ENCODE assay signal across 15 cellular contexts in the genomic region with DNA sequence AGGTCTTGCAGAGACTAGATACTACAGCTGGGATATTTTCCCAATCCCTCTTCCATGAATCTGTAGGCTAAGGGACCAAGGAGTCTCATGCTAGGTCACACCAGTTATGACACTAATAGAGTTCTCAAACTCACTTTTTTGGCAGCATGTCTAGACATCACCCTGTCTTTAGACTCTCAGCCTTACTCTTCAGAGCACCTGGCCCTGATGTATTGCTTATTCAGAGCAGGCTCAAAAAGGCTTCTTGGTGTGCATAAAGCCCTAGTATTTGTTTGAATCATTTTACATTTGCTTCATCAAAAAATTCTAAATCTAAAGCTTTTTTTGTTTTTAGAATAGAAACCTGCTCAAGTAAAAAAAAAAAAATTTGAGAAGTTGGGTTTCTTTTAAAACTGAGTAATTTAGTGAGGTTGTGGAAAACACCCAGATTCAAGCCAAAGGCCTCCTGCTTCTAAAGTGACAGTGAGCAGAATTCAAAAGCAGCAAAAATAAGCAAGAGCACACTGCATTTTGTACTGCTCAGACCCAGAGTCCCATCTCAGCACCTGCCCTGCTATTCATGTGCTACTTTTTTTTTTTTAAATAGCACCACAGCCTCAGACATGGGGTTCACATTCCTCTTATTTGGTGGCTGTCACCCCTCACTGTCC. TPM values are rescaled to one million over a fixed set of nuclear protein-coding genes. Genes with fewer than 3 reads are reported as not detected.
"Had no signal": no experiment of that assay in that cellular context is flagged by ENCODE, and none has a peak within 500 bp of the region (broad histone marks: within the 10 kb centered on the region; RNA-seq: fewer than 3 reads in every experiment).

No MANE protein-coding gene starts in this region.

- H3K9me3 ChIP-seq: ascending aorta, left lung had no signal

- H3K4me3 Mint-ChIP-seq: activated CD8-positive, alpha-beta T cell treated with anti-CD3 and anti-CD28 coated beads for 36 hours; activated T-cell treated with anti-CD3 and anti-CD28 coated beads, Interleukin-2, amount 50 U/mL, for 24 hours; mesothelial cell of epicardium; nephron progenitor cell had no signal

- DNase-seq: activated CD8-positive, alpha-beta T cell treated with anti-CD3 and anti-CD28 coated beads for 36 hours; activated gamma-delta T cell; activated T-cell treated with anti-CD3 and anti-CD28 coated beads, Interleukin-2, amount 50 U/mL, for 24 hours; cerebellar nuclear complex; cortex of kidney; left lung; nephron progenitor cell; nucleus accumbens; stimulated activated CD4-positive, alpha-beta T cell treated with anti-CD3 and anti-CD28 coated beads, Interleukin-4, amount 100 ng/mL, for 1 hour had no signal

- H3K27me3 Mint-ChIP-seq: activated CD8-positive, alpha-beta T cell treated with anti-CD3 and anti-CD28 coated beads for 36 hours; activated T-cell treated with anti-CD3 and anti-CD28 coated beads, Interleukin-2, amount 50 U/mL, for 24 hours had no signal

- H3K4me1 Mint-ChIP-seq: mesothelial cell of epicardium had no signal

- H3K27ac Mint-ChIP-seq: activated CD8-positive, alpha-beta T cell treated with anti-CD3 and anti-CD28 coated beads for 36 hours; activated T-cell treated with anti-CD3 and anti-CD28 coated beads, Interleukin-2, amount 50 U/mL, for 24 hours; mesothelial cell of epicardium; nephron progenitor cell had no signal

- H3K36me3 Mint-ChIP-seq: mesothelial cell of epicardium had no signal

- H3K36me3 ChIP-seq: ascending aorta, left lung had no signal

- H3K27me3 ChIP-seq: ascending aorta, left lung had no signal

- H3K27ac ChIP-seq: ascending aorta, left lung, VCaP had no signal

- H3K4me1 ChIP-seq: ascending aorta, left lung had no signal

- H3K4me2 ChIP-seq: smooth muscle cell had no signal

- H3K4me3 ChIP-seq: ascending aorta, left lung, smooth muscle cell had no signal

- H3K9me3 Mint-ChIP-seq: activated T-cell treated with anti-CD3 and anti-CD28 coated beads, Interleukin-2, amount 50 U/mL, for 24 hours had no signal

- ATAC-seq: activated CD8-positive, alpha-beta T cell treated with anti-CD3 and anti-CD28 coated beads for 36 hours; left lung; sciatic nerve had no signal

RNA-seq across cellular contexts. Expression of a gene that starts 18.0 kb away (rescaled TPM):
- total RNA-seq: ascending aorta, lung microvascular endothelial cell had no signal
